Comparison of ENCODE assay signal across 8 cellular contexts in the genomic region with DNA sequence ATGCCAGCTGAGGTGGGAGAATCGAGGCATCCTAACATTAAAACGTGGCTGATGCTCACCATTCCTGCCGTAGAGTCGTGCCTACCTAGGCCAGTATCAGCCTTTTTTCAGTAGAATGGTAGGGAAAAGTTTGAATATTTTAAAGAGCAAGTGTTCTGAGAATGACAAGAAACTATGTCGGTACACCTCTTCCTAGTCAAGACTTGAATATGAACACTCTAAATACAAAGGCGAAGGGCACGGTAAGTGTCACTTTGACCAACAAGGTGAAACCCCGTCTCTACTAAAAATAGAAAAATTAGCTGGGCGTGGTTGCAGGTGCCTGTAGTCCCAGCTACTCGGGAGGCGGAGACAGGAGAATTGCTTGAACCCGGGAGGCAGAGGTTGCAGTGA. TPM values are rescaled to one million over a fixed set of nuclear protein-coding genes. Genes with fewer than 3 reads are reported as not detected.
DNase-seq lines count a peak whose midpoint lies in the region; ATAC-seq, FAIRE-seq and TF ChIP-seq lines count a peak whose summit lies in the region.

No MANE protein-coding gene starts in this region.

- no peak overlapping the region for H4K8ac ChIP-seq in H1 (ENCODE audit: extremely low read depth, insufficient read depth, low read length)

- H3K9me3 Mint-ChIP-seq in CD8-positive, alpha-beta T cell = no peaks in the 10 kb centered on the region

- peak overlapping the region in 3 of 4 experiments; percentile 35 to 96 (median 93); a peak in 5 of 7 replicates for H3K9ac ChIP-seq in H1 (replicated peaks in 1 of 4; ENCODE audit: extremely low read depth in 1 of 4, low read depth in 3 of 4, low read length in 3 of 4)

- H3K18ac ChIP-seq in H1 (ENCODE audit: extremely low read depth, low read length) = no peak overlapping the region; the same call in 1 of the 2 replicates

- peaks cover 6 to 45% of the 10 kb centered on the region in 2 experiments for H3K79me2 ChIP-seq in H1 (ENCODE audit: control insufficient read depth in 1 of 2, insufficient read depth in 2 of 2, low read length in 2 of 2)

- TF ChIP-seq POLR2A in H1 (IDR thresholded peaks at IDR 0.05; ENCODE audit: control extremely low read depth in 1 of 2, low read depth in 2 of 2, low read length in 2 of 2) = no peak

- no peak overlapping the region for H2AFZ ChIP-seq in H1 (ENCODE audit: low read length)

- no peaks in the 10 kb centered on the region for H3K27me3 ChIP-seq in CD8-positive, alpha-beta T cell (ENCODE audit: insufficient read depth, low read length)
- H3K27me3 ChIP-seq in MG63 (no peaks in the 10 kb centered on the region), H1 (replicated peaks in 1 of 4; ENCODE audit: control insufficient read depth in 3 of 4, extremely low read depth in 1 of 4, insufficient read depth in 3 of 4, low read length in 3 of 4) (no peaks in the 10 kb centered on the region), neutrophil (peaks cover 26% of the 10 kb centered on the region)

- H3K23ac ChIP-seq in H1 (ENCODE audit: insufficient read length) = no peak overlapping the region

- H2BK20ac ChIP-seq in H1 (ENCODE audit: low read length) = no peak overlapping the region

- H3K36me3 Mint-ChIP-seq in CD8-positive, alpha-beta T cell = peaks cover 2% of the 10 kb centered on the region

- H2BK5ac ChIP-seq in H1 (ENCODE audit: low read depth, low read length) = no peak overlapping the region; the same call in 1 of the 2 replicates

- no peak overlapping the region for H2BK12ac ChIP-seq in H1 (ENCODE audit: low read depth, low read length)

- peaks cover 2% of the 10 kb centered on the region; the same call in 1 of the 2 replicates for H3K23me2 ChIP-seq in H1 (ENCODE audit: low read depth, low read length)

- H3K79me1 ChIP-seq in H1 (ENCODE audit: low read depth, low read length) = no peaks in the 10 kb centered on the region

- no peak for DNase-seq in CD8-positive, alpha-beta T cell
- DNase-seq in MG63 (no peak), H1 (ENCODE audit: low read depth in 1 of 2, low spot score in 2 of 2) (no peak), NCI-H2081 treated with DMSO at 0.1 percent for 48 hours (lab: John Stamatoyannopoulos, UW) (no peak)
- no peak for DNase-seq in NK-92 treated with Interleukin-12 subunit alpha and Interleukin-12 subunit beta, amount 100 ng/mL, for 24 hours (lab: John Stamatoyannopoulos, UW)

- peak overlapping the region; percentile 88 for H3K4me3 Mint-ChIP-seq in CD8-positive, alpha-beta T cell

- H4K91ac ChIP-seq in H1 (replicated peaks; ENCODE audit: insufficient read length, low read length) = no peak overlapping the region

- POLR2A ChIA-PET in CD8-positive, alpha-beta T cell (lab: Charles Lee) = interaction anchor here (0.7 to 0.8 kb wide), 2 partner anchors 24 to 151 kb away, joined by 3 to 4 read pairs; a partner anchor contains a TSS
- POLR2A ChIA-PET in H1 (lab: Charles Lee; ENCODE audit: partially characterized antibody) = interaction anchor here (0.7 to 2.9 kb wide), 5 partner anchors 15 to 151 kb away, joined by 3 to 25 read pairs (median 4); a partner anchor contains a TSS

- no peaks in the 10 kb centered on the region for H3K36me3 ChIP-seq in CD8-positive, alpha-beta T cell (ENCODE audit: insufficient read depth, low read length)
- no peaks in the 10 kb centered on the region for H3K36me3 ChIP-seq in MG63
- H3K36me3 ChIP-seq in H1 (ENCODE audit: control insufficient read depth in 2 of 4, insufficient read depth in 4 of 4, low read length in 3 of 4) = no peaks in the 10 kb centered on the region
- H3K36me3 ChIP-seq in neutrophil = no peaks in the 10 kb centered on the region

- TF ChIP-seq CTCF in CD8-positive, alpha-beta T cell (IDR thresholded peaks at IDR 0.05) = no peak
- TF ChIP-seq CTCF in H1 (IDR thresholded peaks at IDR 0.05; ENCODE audit: control extremely low read depth in 1 of 3, insufficient read depth in 1 of 3, low read depth in 1 of 3, low read length in 3 of 3) = no peak
- no peak for TF ChIP-seq CTCF in neutrophil (IDR thresholded peaks at IDR 0.05)

- TF ChIP-seq RAD21 in H1 (IDR thresholded peaks at IDR 0.05 in 1 of 2, conservative IDR thresholded peaks at IDR 0.05 in 1 of 2; ENCODE audit: low read depth in 2 of 2, low read length in 2 of 2) = no peak

- H2AK5ac ChIP-seq in H1 (ENCODE audit: low read depth, low read length) = no peak overlapping the region

- H4K5ac ChIP-seq in H1 (ENCODE audit: insufficient read length, low read depth, low read length) = no peak overlapping the region

- H3K4me1 ChIP-seq in CD8-positive, alpha-beta T cell (ENCODE audit: insufficient read depth, low read length) = peaks cover 7% of the 10 kb centered on the region
- H3K4me1 ChIP-seq in H1 (replicated peaks in 1 of 4; ENCODE audit: control insufficient read depth in 3 of 4, insufficient read depth in 4 of 4, low read length in 3 of 4) = no peaks in the 10 kb centered on the region; a peak in 1 of 7 replicates
- peaks cover 14 to 17% of the 10 kb centered on the region in 2 experiments for H3K4me1 ChIP-seq in neutrophil (ENCODE audit: control insufficient read depth in 1 of 2, insufficient read depth in 1 of 2, low read depth in 1 of 2, low read length in 1 of 2)

- WGBS in H1 (ENCODE audit: extremely low coverage in 1 of 2, insufficient coverage in 1 of 2, insufficient read length in 1 of 2, insufficient replicate concordance in 2 of 2, low coverage in 1 of 2, low lambda C conversion rate in 2 of 2, missing lambda C conversion rate in 1 of 2), 2 experiments = 46% methylated on average over 12 of the region's 12 CpGs; no CpG with 5 or more reads in 1 of the 2 experiments

- no peak for FAIRE-seq in H1 (lab: Jason Lieb, UNC)

- H3K27ac ChIP-seq in CD8-positive, alpha-beta T cell (ENCODE audit: low read depth, low read length) = peak overlapping the region; percentile 75
- no peak overlapping the region for H3K27ac ChIP-seq in H1 (ENCODE audit: low read depth, low read length)
- peak overlapping the region; percentile 84 for H3K27ac ChIP-seq in neutrophil

- peaks cover 21% of the 10 kb centered on the region for H3K4me1 Mint-ChIP-seq in CD8-positive, alpha-beta T cell (ENCODE audit: low read depth)

- H4K20me1 ChIP-seq in H1 (replicated peaks in 1 of 2; ENCODE audit: control insufficient read depth in 1 of 2, insufficient read depth in 2 of 2, low read length in 2 of 2) = peaks cover 0 to 8% of the 10 kb centered on the region in 2 experiments

- peak overlapping the region; percentile 71 to 73 for H3K4me2 ChIP-seq in H1 (ENCODE audit: insufficient read depth in 1 of 2, low read depth in 2 of 2, low read length in 2 of 2)

- no peak overlapping the region for H3K56ac ChIP-seq in H1 (replicated peaks; ENCODE audit: insufficient read length, low read depth, low read length)

- peak overlapping the region; percentile 86 for H3K27ac Mint-ChIP-seq in CD8-positive, alpha-beta T cell

- TF ChIP-seq EP300 in H1 (IDR thresholded peaks at IDR 0.05; ENCODE audit: borderline replicate concordance in 1 of 2, low read depth in 2 of 2, low read length in 2 of 2) = no peak

- intact Hi-C loops in CD8-positive, alpha-beta T cell (cut with DNase I, micrococcal nuclease) = loop anchor here (2.0 to 10.0 kb wide), 5 partner anchors 82 to 1818 kb away; a partner anchor contains a TSS

- no peak overlapping the region for H2BK15ac ChIP-seq in H1 (ENCODE audit: low read length)

- peak overlapping the region; percentile 84 for H3K4me3 ChIP-seq in CD8-positive, alpha-beta T cell (ENCODE audit: low read depth, low read length)
- H3K4me3 ChIP-seq in MG63 = peak overlapping the region; percentile 92
- H3K4me3 ChIP-seq in H1 (ENCODE audit: extremely low read depth in 1 of 4, insufficient read depth in 2 of 4, low read depth in 3 of 4, low read length in 4 of 4) = peak overlapping the region; percentile 88 to 100 (median 98)
- H3K4me3 ChIP-seq in neutrophil (ENCODE audit: low read depth in 1 of 2, low read length in 1 of 2) = peak overlapping the region; percentile 83 to 93

- no peak overlapping the region for H3K14ac ChIP-seq in H1 (ENCODE audit: insufficient read length)

- no peak overlapping the region for H3K4ac ChIP-seq in H1 (replicated peaks; ENCODE audit: insufficient read length, low read depth, low read length)

- no peak for ATAC-seq in CD8-positive, alpha-beta T cell
- no peak for ATAC-seq in HG03432 (IDR thresholded peaks at IDR 0.05; ENCODE audit: unreplicated experiment)
- no peak for ATAC-seq in GM18498 (IDR thresholded peaks at IDR 0.05; ENCODE audit: unreplicated experiment)

- no peaks in the 10 kb centered on the region for H3K9me3 ChIP-seq in CD8-positive, alpha-beta T cell (ENCODE audit: low read length)
- H3K9me3 ChIP-seq in MG63 (no peaks in the 10 kb centered on the region), H1 (ENCODE audit: insufficient read depth in 2 of 2, low read depth in 1 of 2, low read length in 1 of 2) (no peaks in the 10 kb centered on the region), neutrophil (no peaks in the 10 kb centered on the region)

- no peak overlapping the region for H2BK120ac ChIP-seq in H1 (replicated peaks; ENCODE audit: low read depth, low read length)

- CTCF ChIA-PET in CD8-positive, alpha-beta T cell (lab: Charles Lee) = no interaction called here
- CTCF ChIA-PET in H1 (lab: Charles Lee; ENCODE audit: partially characterized antibody) = interaction anchor here (1.3 kb wide), 1 partner anchor 40 kb away, joined by 4 read pairs; no protein-coding TSS in a partner anchor

- no peaks in the 10 kb centered on the region for H3K27me3 Mint-ChIP-seq in CD8-positive, alpha-beta T cell (ENCODE audit: low read depth)

RNA-seq across cellular contexts. Expression of a gene that starts 1.0 kb away (rescaled TPM):
- 10 to 100 TPM; 32.7 to 35.2 TPM for total RNA-seq in CD8-positive, alpha-beta T cell
- 45.1 and 45.8 TPM in 2 replicates for total RNA-seq in MG63 (2014; rRNA removed; shearing (Covaris generic); ENCODE audit: low replicate concordance)
- 21.6 and 24.0 TPM in 2 replicates for total RNA-seq in H1 (2021; fragmentation: NEBNext Ultra II Directional; extraction: Animal tissue kit (Norgen Biotek cat#: 25700))
- 4.0 and 5.1 TPM in 2 replicates for polyA plus RNA-seq in H1 (2011; rRNA removed)
- 8.3 TPM for polyA plus RNA-seq in H1 (2011; cell fraction: cytosol; rRNA removed)
- polyA plus RNA-seq in H1 (2011; cell fraction: nucleus; rRNA removed) = 6.3 TPM
- 9.4 to 14.1 TPM (median 9.6 TPM) in 4 replicates for polyA plus RNA-seq in H1 (2012, experiment 1 of 2)
- polyA plus RNA-seq in H1 (2012, experiment 2 of 2) = 4.0 TPM
- 40.2 TPM for polyA plus RNA-seq in H1 (2013, experiment 1 of 2)
- 40.6 TPM for polyA plus RNA-seq in H1 (2013, experiment 2 of 2)
- 3.6 and 6.8 TPM in 2 replicates for polyA minus RNA-seq in H1 (2011; rRNA and poly(A)+ RNA removed)
- polyA minus RNA-seq in H1 (2011; cell fraction: cytosol; rRNA and poly(A)+ RNA removed) = 6.2 TPM
- 11.6 TPM for polyA minus RNA-seq in H1 (2011; cell fraction: nucleus; rRNA and poly(A)+ RNA removed)

RNA-seq across cellular contexts. Expression of a gene that starts 21.3 kb away (rescaled TPM):
- 10 to 100 TPM; 59.1 to 59.4 TPM for total RNA-seq in CD8-positive, alpha-beta T cell
- total RNA-seq in MG63 (2014; rRNA removed; shearing (Covaris generic); ENCODE audit: low replicate concordance) = 27.0 and 42.0 TPM in 2 replicates
- total RNA-seq in H1 (2021; fragmentation: NEBNext Ultra II Directional; extraction: Animal tissue kit (Norgen Biotek cat#: 25700)) = 33.2 TPM in 2 replicates
- polyA plus RNA-seq in H1 (2011; rRNA removed) = 1.1 and 2.0 TPM in 2 replicates
- polyA plus RNA-seq in H1 (2011; cell fraction: cytosol; rRNA removed) = 5.9 TPM
- polyA plus RNA-seq in H1 (2011; cell fraction: nucleus; rRNA removed) = 0.96 TPM
- polyA plus RNA-seq in H1 (2012, experiment 1 of 2) = 9.9 to 18.5 TPM (median 10.9 TPM) in 4 replicates
- 1.7 TPM for polyA plus RNA-seq in H1 (2012, experiment 2 of 2)
- 30.7 TPM for polyA plus RNA-seq in H1 (2013, experiment 1 of 2)
- 30.1 TPM for polyA plus RNA-seq in H1 (2013, experiment 2 of 2)
- polyA minus RNA-seq in H1 (2011; rRNA and poly(A)+ RNA removed) = 4.0 and 4.7 TPM in 2 replicates
- polyA minus RNA-seq in H1 (2011; cell fraction: cytosol; rRNA and poly(A)+ RNA removed) = 9.8 TPM
- 6.3 TPM for polyA minus RNA-seq in H1 (2011; cell fraction: nucleus; rRNA and poly(A)+ RNA removed)
